ENCODE assay signal across 9 cellular contexts in the genomic region with DNA sequence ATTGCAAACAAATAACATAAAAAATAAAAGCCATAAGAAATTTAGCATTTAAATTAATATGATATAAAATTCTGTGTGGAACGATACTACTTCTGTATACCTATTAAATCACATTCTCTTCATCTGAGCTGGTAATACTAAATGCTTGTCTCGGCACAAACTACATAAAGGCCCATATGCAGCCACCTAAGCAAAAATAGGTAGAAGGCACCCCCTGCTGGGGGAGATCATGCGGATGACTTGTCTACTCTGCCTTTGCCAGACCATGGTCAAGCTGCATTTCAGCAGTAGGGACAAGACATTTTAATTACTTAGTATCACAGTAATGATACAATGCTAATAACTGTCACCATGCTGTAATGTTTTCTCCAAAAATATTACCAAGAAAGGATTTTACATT.
DNase-seq lines count a peak whose midpoint lies in the region; ATAC-seq, FAIRE-seq and TF ChIP-seq lines count a peak whose summit lies in the region.
"Had no signal": no experiment of that assay in that cellular context is flagged by ENCODE, and none has a peak within 500 bp of the region (broad histone marks: within the 10 kb centered on the region; RNA-seq: fewer than 3 reads in every experiment).

No MANE protein-coding gene starts in this region.

- H3K36me3 ChIP-seq in keratinocyte (ENCODE audit: control insufficient read depth in 2 of 2, extremely low read depth in 1 of 2, insufficient read depth in 2 of 2, low read length in 2 of 2) (no peaks in the 10 kb centered on the region), ascending aorta (no peaks in the 10 kb centered on the region)

- no peaks in the 10 kb centered on the region for H3K4me1 ChIP-seq in keratinocyte (ENCODE audit: control insufficient read depth, extremely low read depth, insufficient read depth, low read length)
- H3K4me1 ChIP-seq in ascending aorta, result no peaks in the 10 kb centered on the region

- no peaks in the 10 kb centered on the region for H4K20me1 ChIP-seq in keratinocyte (ENCODE audit: control insufficient read depth, extremely low read depth, insufficient read depth, low read length)

- intact Hi-C loops in ascending aorta (cut with DNase I), result no loop called here

- H3K27ac ChIP-seq in keratinocyte (ENCODE audit: control insufficient read depth, insufficient read depth, low read length) (no peak overlapping the region), ascending aorta (no peak overlapping the region), coronary artery (no peak overlapping the region)

- dilution Hi-C loops in keratinocyte (cut with MboI; ENCODE audit: extremely low pct_ligation_motif_present, low sequenced_read_pairs), result no loop called here

- peak; percentile 31 for DNase-seq in GM12865 (ENCODE audit: low read depth)
- peak; percentile 46 for DNase-seq in NCI-H2196 (lab: John Stamatoyannopoulos, UW; ENCODE audit: unreplicated experiment)
- DNase-seq in anterior cingulate cortex (lab: John Stamatoyannopoulos, UW), result peak in 48 of 58 donors; percentile 0 to 65 (median 18)
- no peak for DNase-seq in keratinocyte (ENCODE audit: low read depth, low spot score)
- no peak for DNase-seq in ascending aorta (ENCODE audit: low spot score in 2 of 2)
- no peak for DNase-seq in coronary artery (ENCODE audit: low spot score)

- no peaks in the 10 kb centered on the region for H3K27me3 ChIP-seq in keratinocyte (ENCODE audit: control insufficient read depth, extremely low read depth, insufficient read depth, low read length)
- no peaks in the 10 kb centered on the region for H3K27me3 ChIP-seq in ascending aorta

- H2AFZ ChIP-seq in keratinocyte (ENCODE audit: control insufficient read depth, low read length), result no peak overlapping the region

- H3K9me1 ChIP-seq in keratinocyte (ENCODE audit: control insufficient read depth, extremely low read depth, insufficient read depth, low read length), result no peaks in the 10 kb centered on the region

- ATAC-seq in HG02938 (IDR thresholded peaks at IDR 0.05; ENCODE audit: unreplicated experiment) (peak; percentile 91), HG02840 (IDR thresholded peaks at IDR 0.05; ENCODE audit: low FRiP score, unreplicated experiment) (no peak)
- ATAC-seq: K562 had no signal

- no peak for FAIRE-seq in keratinocyte (lab: Jason Lieb, UNC)
- FAIRE-seq: K562 had no signal

- no peak overlapping the region for H3K4me3 ChIP-seq in GM12865 (ENCODE audit: low read depth, low read length)
- H3K4me3 ChIP-seq in keratinocyte (ENCODE audit: control insufficient read depth in 2 of 3, extremely low read depth in 1 of 3, insufficient read depth in 2 of 3, low read depth in 1 of 3, low read length in 3 of 3), result no peak overlapping the region
- H3K4me3 ChIP-seq in ascending aorta, result no peak overlapping the region
- H3K4me3 ChIP-seq in coronary artery, result no peak overlapping the region
- H3K4me3 ChIP-seq: K562 had no signal

- TF ChIP-seq CTCF in GM12865 (IDR thresholded peaks at IDR 0.05; ENCODE audit: insufficient read depth, low read depth, low read length, missing control alignments) (peak; percentile 21), keratinocyte (optimal IDR thresholded peaks at IDR 0.05 in 1 of 3, IDR thresholded peaks at IDR 0.05 in 1 of 3, conservative IDR thresholded peaks at IDR 0.05 in 1 of 3; ENCODE audit: extremely low read depth in 1 of 3, insufficient read depth in 2 of 3, low read length in 3 of 3) (peak; percentile 46 to 83 (median 57)), ascending aorta (IDR thresholded peaks at IDR 0.05) (no peak), coronary artery (IDR thresholded peaks at IDR 0.05) (no peak)

- no peak overlapping the region for H3K4me2 ChIP-seq in keratinocyte (ENCODE audit: control insufficient read depth, extremely low read depth, insufficient read depth, low read depth, low read length)

- H3K9ac ChIP-seq in keratinocyte (ENCODE audit: control insufficient read depth, extremely low read depth, insufficient read depth, low read length), result no peak overlapping the region

- no peaks in the 10 kb centered on the region for H3K79me2 ChIP-seq in keratinocyte (ENCODE audit: control insufficient read depth, insufficient read depth, low read length)

- H3K9me3 ChIP-seq in keratinocyte (ENCODE audit: control insufficient read depth, low read depth, low read length) (no peaks in the 10 kb centered on the region), ascending aorta (no peaks in the 10 kb centered on the region)

Comparison
In these comparisons a context has a peak if more than half of its experiments do, and no peak if none do; other contexts are left out.
1. DNase-seq: peak in GM12865 (single experiment), NCI-H2196 (single experiment) and anterior cingulate cortex (48 of 58); none in keratinocyte (single experiment), ascending aorta (0 of 2) and coronary artery (single experiment).
2. CTCF ChIP-seq: peak in GM12865 (single experiment) and keratinocyte (3 of 3); none in ascending aorta (0 of 3) and coronary artery (single experiment).